Comparison of ENCODE assay signal across 1 cellular context in the genomic region with DNA sequence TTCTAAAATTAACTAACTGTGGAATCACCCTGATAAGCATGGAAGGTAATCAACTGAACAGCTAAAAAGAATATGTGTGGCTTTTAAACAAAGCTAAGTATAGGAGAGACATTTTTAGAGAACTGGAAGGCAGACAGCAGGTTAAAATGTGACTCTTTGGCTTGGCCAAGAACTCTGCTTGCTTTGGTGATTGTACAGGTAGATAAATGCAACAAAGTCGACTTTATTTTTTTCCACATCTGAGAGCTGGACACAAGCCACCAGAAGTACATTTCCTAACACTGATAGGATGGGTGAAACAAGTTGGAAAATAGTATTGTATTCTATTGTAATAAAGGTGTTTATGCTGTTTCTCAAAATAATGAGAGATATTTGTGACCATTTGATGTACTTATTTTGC.
TF ChIP-seq lines count a peak whose summit lies in the region.

No MANE protein-coding gene starts in this region.

TF ChIP-seq in HepG2, 621 proteins besides CTCF, POLR2A, EP300 and RAD21 (continued from another document):
- TF ChIP-seq PAXIP1 (CRISPR knock-in tag; conservative IDR thresholded peaks at IDR 0.05) (no peak), TRIM22 (IDR thresholded peaks at IDR 0.05) (no peak), STAG1 (CRISPR knock-in tag; IDR thresholded peaks at IDR 0.05) (no peak), ZNF350 (CRISPR knock-in tag; IDR thresholded peaks at IDR 0.05; ENCODE audit: borderline replicate concordance, low read depth) (no peak), PHF5A (CRISPR knock-in tag; IDR thresholded peaks at IDR 0.05; ENCODE audit: low read depth, unreplicated experiment) (no peak), NFE2 (CRISPR knock-in tag; IDR thresholded peaks at IDR 0.05) (no peak), BRCA1 (CRISPR knock-in tag; IDR thresholded peaks at IDR 0.05) (no peak), HOXD1 (CRISPR knock-in tag; IDR thresholded peaks at IDR 0.05) (no peak), POGZ (CRISPR knock-in tag; IDR thresholded peaks at IDR 0.05) (no peak), GABPB1 (CRISPR knock-in tag; IDR thresholded peaks at IDR 0.05) (no peak)
- TF ChIP-seq, protein P1, sequence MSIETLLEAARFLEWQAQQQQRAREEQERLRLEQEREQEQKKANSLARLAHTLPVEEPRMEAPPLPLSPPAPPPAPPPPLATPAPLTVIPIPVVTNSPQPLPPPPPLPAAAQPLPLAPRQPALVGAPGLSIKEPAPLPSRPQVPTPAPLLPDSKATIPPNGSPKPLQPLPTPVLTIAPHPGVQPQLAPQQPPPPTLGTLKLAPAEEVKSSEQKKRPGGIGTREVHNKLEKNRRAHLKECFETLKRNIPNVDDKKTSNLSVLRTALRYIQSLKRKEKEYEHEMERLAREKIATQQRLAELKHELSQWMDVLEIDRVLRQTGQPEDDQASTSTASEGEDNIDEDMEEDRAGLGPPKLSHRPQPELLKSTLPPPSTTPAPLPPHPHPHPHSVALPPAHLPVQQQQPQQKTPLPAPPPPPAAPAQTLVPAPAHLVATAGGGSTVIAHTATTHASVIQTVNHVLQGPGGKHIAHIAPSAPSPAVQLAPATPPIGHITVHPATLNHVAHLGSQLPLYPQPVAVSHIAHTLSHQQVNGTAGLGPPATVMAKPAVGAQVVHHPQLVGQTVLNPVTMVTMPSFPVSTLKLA (IDR thresholded peaks at IDR 0.05) = no peak
- TF ChIP-seq, protein P2, sequence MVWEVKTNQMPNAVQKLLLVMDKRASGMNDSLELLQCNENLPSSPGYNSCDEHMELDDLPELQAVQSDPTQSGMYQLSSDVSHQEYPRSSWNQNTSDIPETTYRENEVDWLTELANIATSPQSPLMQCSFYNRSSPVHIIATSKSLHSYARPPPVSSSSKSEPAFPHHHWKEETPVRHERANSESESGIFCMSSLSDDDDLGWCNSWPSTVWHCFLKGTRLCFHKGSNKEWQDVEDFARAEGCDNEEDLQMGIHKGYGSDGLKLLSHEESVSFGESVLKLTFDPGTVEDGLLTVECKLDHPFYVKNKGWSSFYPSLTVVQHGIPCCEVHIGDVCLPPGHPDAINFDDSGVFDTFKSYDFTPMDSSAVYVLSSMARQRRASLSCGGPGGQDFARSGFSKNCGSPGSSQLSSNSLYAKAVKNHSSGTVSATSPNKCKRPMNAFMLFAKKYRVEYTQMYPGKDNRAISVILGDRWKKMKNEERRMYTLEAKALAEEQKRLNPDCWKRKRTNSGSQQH (CRISPR knock-in tag; IDR thresholded peaks at IDR 0.05; ENCODE audit: low read depth) = no peak
